ENCODE assay signal across 11 cellular contexts in genomic region chr7:30179016-30179436, GRCh38. TPM values are rescaled to one million over a fixed set of nuclear protein-coding genes. Genes with fewer than 3 reads are reported as not detected.
A peak's percentile ranks its signal among the peaks of the same experiment; 100 is the strongest.
DNase-seq lines count a peak whose midpoint lies in the region; ATAC-seq lines count a peak whose summit lies in the region.
"Had no signal": no experiment of that assay in that cellular context is flagged by ENCODE, and none has a peak within 500 bp of the region (broad histone marks: within the 10 kb centered on the region; RNA-seq: fewer than 3 reads in every experiment).

No MANE protein-coding gene starts in this region.

- peaks cover 0 to 4% of the 10 kb centered on the region in 2 donors for H3K9me3 Mint-ChIP-seq in stimulated activated naive B cell treated with anti-CD40 and anti-IgM and Interleukin-4, amounts not matched to agents 10 μg/mL and 1 μg/mL and 100 μg/mL, for 72 hours
- H3K9me3 Mint-ChIP-seq: T-helper 1 cell treated with Interleukin-12 subunit alpha and Interleukin-12 subunit beta and Interleukin-4 antibody, amounts not matched to agents 30 μg/mL and 1 μg/mL, for 36 hours had no signal

- DNase-seq in NOMO-1 treated with DMSO at 0.1 percent for 48 hours (lab: John Stamatoyannopoulos, UW; ENCODE audit: unreplicated experiment) (peak; percentile 65), NOMO-1 treated with dmso at 0.1 percent for 144 hours (lab: John Stamatoyannopoulos, UW; ENCODE audit: unreplicated experiment) (no peak), RPMI7951 (ENCODE audit: low read depth) (peak; percentile 26), NCI-H1417 treated with DMSO at 0.1 percent for 48 hours (lab: John Stamatoyannopoulos, UW) (no peak), HT-29 (ENCODE audit: low spot score) (no peak), substantia nigra (lab: John Stamatoyannopoulos, UW) (no peak)
- DNase-seq in stimulated activated naive B cell treated with anti-CD40 and anti-IgM and Interleukin-4, amounts not matched to agents 10 μg/mL and 1 μg/mL and 100 μg/mL, for 72 hours, result no peak

- ATAC-seq in HG02885 (IDR thresholded peaks at IDR 0.05; ENCODE audit: poor library complexity, unreplicated experiment), result peak; percentile 91
- peak; percentile 91 to 94 for ATAC-seq in stimulated activated naive B cell treated with anti-CD40 and anti-IgM and Interleukin-4, amounts not matched to agents 10 μg/mL and 1 μg/mL and 100 μg/mL, for 72 hours (replicated peaks)

- H3K36me3 Mint-ChIP-seq in stimulated activated naive B cell treated with anti-CD40 and anti-IgM and Interleukin-4, amounts not matched to agents 10 μg/mL and 1 μg/mL and 100 μg/mL, for 72 hours, result no peaks in the 10 kb centered on the region
- H3K36me3 Mint-ChIP-seq: brain had no signal

- H3K27me3 Mint-ChIP-seq in stimulated activated naive B cell treated with anti-CD40 and anti-IgM and Interleukin-4, amounts not matched to agents 10 μg/mL and 1 μg/mL and 100 μg/mL, for 72 hours, result no peaks in the 10 kb centered on the region

- H3K27ac Mint-ChIP-seq in stimulated activated naive B cell treated with anti-CD40 and anti-IgM and Interleukin-4, amounts not matched to agents 10 μg/mL and 1 μg/mL and 100 μg/mL, for 72 hours, result peak overlapping the region; percentile 91
- H3K27ac Mint-ChIP-seq: T-helper 1 cell treated with Interleukin-12 subunit alpha and Interleukin-12 subunit beta and Interleukin-4 antibody, amounts not matched to agents 30 μg/mL and 1 μg/mL, for 36 hours had no signal

- no peak overlapping the region for H3K27ac ChIP-seq in substantia nigra (ENCODE audit: low read depth, low read length, poor library complexity, severe bottlenecking)
- H3K27ac ChIP-seq: 22Rv1 had no signal

- H3K4me3 Mint-ChIP-seq in stimulated activated naive B cell treated with anti-CD40 and anti-IgM and Interleukin-4, amounts not matched to agents 10 μg/mL and 1 μg/mL and 100 μg/mL, for 72 hours, result peak overlapping the region; percentile 55 to 65
- H3K4me3 Mint-ChIP-seq: brain; T-helper 1 cell treated with Interleukin-12 subunit alpha and Interleukin-12 subunit beta and Interleukin-4 antibody, amounts not matched to agents 30 μg/mL and 1 μg/mL, for 36 hours had no signal

- peaks cover 19 to 30% of the 10 kb centered on the region in 2 donors for H3K4me1 Mint-ChIP-seq in stimulated activated naive B cell treated with anti-CD40 and anti-IgM and Interleukin-4, amounts not matched to agents 10 μg/mL and 1 μg/mL and 100 μg/mL, for 72 hours

RNA-seq across cellular contexts. Expression of gene MTURN, which starts 44.2 kb away (rescaled TPM):
- total RNA-seq in RPMI7951 (2014; rRNA removed; shearing (Covaris generic)), result 5.0 and 9.1 TPM in 2 replicates
- total RNA-seq in HT-29 (2014; rRNA removed; shearing (Covaris generic)), result 7.2 and 8.5 TPM in 2 replicates

Comparison
In these comparisons a context has a peak if more than half of its experiments do, and no peak if none do; other contexts are left out.
1. DNase-seq: peak in NOMO-1 treated with DMSO at 0.1 percent for 48 hours (single experiment) and RPMI7951 (single experiment); none in NOMO-1 treated with dmso at 0.1 percent for 144 hours (single experiment), stimulated activated naive B cell treated with anti-CD40 and anti-IgM and Interleukin-4, amounts not matched to agents 10 μg/mL and 1 μg/mL and 100 μg/mL, for 72 hours (single experiment), NCI-H1417 treated with DMSO at 0.1 percent for 48 hours (single experiment), HT-29 (single experiment) and substantia nigra (0 of 49).